ENCODE assay signal across 1 cellular context in the genomic region with DNA sequence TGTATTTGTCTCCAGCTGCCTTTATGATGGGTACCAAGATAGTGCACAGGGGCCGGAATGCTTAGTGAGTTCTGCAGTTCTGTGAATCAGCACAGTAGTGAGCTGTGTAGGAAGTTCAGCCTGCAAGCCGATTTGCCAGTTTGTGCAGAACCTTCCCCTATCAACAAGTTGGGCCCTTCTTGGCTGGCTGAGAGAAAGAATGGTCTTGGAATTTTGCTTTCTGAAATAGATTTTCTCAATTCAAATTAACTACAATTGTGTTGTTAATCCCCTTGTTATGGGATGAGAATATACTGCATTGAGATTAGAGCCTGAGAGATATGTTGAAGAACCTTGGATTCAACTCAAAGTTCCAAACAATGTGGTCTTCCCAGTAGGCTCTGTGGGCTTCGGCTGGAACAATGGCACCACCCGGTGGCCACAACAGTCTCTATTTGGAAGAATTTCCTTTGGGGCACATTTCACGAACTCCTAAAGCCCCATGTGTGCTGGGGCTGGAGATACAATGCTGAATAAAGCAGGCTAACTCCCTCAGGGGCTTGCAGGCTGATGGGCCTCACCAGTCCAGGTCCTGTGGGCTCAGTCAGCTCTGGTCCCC.
TF ChIP-seq lines count a peak whose summit lies in the region.

No MANE protein-coding gene starts in this region.

TF ChIP-seq in HepG2, 621 proteins besides CTCF, POLR2A, EP300 and RAD21 (continued from another document):
- TF ChIP-seq ZSCAN9 (CRISPR knock-in tag; IDR thresholded peaks at IDR 0.05; ENCODE audit: borderline replicate concordance) (0 out of 2 replicates have a peak, but pooled peaks have one; percentile 35), MIXL1 (CRISPR knock-in tag; IDR thresholded peaks at IDR 0.05) (0 out of 2 replicates have a peak, but pooled peaks have one; percentile 42), TOE1 (CRISPR knock-in tag; IDR thresholded peaks at IDR 0.05) (no peak), YEATS4 (CRISPR knock-in tag; IDR thresholded peaks at IDR 0.05; ENCODE audit: borderline replicate concordance) (no peak), XRCC5 (optimal IDR thresholded peaks at IDR 0.05; ENCODE audit: low read length) (peak; percentile 15), IRF2 (CRISPR knock-in tag; IDR thresholded peaks at IDR 0.05) (0 out of 2 replicates have a peak, but pooled peaks have one; percentile 33), STAG1 (CRISPR knock-in tag; IDR thresholded peaks at IDR 0.05) (peak; percentile 98), ZNF501 (CRISPR knock-in tag; IDR thresholded peaks at IDR 0.05) (peak; percentile 64; the same call in 1 of the 2 replicates), SOX6 (IDR thresholded peaks at IDR 0.05) (no peak), SOX6 (CRISPR knock-in tag; IDR thresholded peaks at IDR 0.05) (peak; percentile 40), PPARG (CRISPR knock-in tag; conservative IDR thresholded peaks at IDR 0.05) (0 out of 2 replicates have a peak, but pooled peaks have one; percentile 27)
- TF ChIP-seq, protein P1, sequence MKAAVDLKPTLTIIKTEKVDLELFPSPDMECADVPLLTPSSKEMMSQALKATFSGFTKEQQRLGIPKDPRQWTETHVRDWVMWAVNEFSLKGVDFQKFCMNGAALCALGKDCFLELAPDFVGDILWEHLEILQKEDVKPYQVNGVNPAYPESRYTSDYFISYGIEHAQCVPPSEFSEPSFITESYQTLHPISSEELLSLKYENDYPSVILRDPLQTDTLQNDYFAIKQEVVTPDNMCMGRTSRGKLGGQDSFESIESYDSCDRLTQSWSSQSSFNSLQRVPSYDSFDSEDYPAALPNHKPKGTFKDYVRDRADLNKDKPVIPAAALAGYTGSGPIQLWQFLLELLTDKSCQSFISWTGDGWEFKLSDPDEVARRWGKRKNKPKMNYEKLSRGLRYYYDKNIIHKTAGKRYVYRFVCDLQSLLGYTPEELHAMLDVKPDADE (CRISPR knock-in tag; IDR thresholded peaks at IDR 0.05), result no peak
- TF ChIP-seq, protein P2, sequence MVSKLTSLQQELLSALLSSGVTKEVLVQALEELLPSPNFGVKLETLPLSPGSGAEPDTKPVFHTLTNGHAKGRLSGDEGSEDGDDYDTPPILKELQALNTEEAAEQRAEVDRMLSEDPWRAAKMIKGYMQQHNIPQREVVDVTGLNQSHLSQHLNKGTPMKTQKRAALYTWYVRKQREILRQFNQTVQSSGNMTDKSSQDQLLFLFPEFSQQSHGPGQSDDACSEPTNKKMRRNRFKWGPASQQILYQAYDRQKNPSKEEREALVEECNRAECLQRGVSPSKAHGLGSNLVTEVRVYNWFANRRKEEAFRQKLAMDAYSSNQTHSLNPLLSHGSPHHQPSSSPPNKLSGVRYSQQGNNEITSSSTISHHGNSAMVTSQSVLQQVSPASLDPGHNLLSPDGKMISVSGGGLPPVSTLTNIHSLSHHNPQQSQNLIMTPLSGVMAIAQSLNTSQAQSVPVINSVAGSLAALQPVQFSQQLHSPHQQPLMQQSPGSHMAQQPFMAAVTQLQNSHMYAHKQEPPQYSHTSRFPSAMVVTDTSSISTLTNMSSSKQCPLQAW (CRISPR knock-in tag; IDR thresholded peaks at IDR 0.05), result 0 out of 2 replicates have a peak, but pooled peaks have one; percentile 21
